8 cellular contexts compared by ENCODE assay signal in genomic region chr12:52865090-52865944, GRCh38. TPM values are rescaled to one million over a fixed set of nuclear protein-coding genes. Genes with fewer than 3 reads are reported as not detected.
DNase-seq lines count a peak whose midpoint lies in the region; ATAC-seq and TF ChIP-seq lines count a peak whose summit lies in the region.

No MANE protein-coding gene starts in this region.

- H3K9me3 ChIP-seq in Caco-2, result no peaks in the 10 kb centered on the region
- no peaks in the 10 kb centered on the region for H3K9me3 ChIP-seq in HEK293 (ENCODE audit: control insufficient read depth, insufficient read depth, low read depth, low read length)
- no peaks in the 10 kb centered on the region for H3K9me3 ChIP-seq in stomach

- H3K4me3 ChIP-seq in Caco-2 (ENCODE audit: low read depth, low read length) (no peak overlapping the region), HEK293 (ENCODE audit: low read depth, low read length) (no peak overlapping the region), stomach (no peak overlapping the region)

- no peak for TF ChIP-seq POLR2A in stomach (IDR thresholded peaks at IDR 0.05)

- intact Hi-C loops in Caco-2 (cut with micrococcal nuclease; ENCODE audit: unreplicated experiment) (loop anchor here (1.0 to 2.0 kb wide), 4 partner anchors 39 to 282 kb away; no protein-coding TSS in a partner anchor), stomach (cut with DNase I; ENCODE audit: low total_unique reads) (loop anchor here (5.0 kb wide), 1 partner anchor 493 kb away; no protein-coding TSS in a partner anchor)

- ATAC-seq in GM18909 (IDR thresholded peaks at IDR 0.05; ENCODE audit: poor library complexity, unreplicated experiment) (no peak), HG03045 (IDR thresholded peaks at IDR 0.05; ENCODE audit: unreplicated experiment) (no peak)

- no peaks in the 10 kb centered on the region for H3K36me3 Mint-ChIP-seq in Caco-2 (ENCODE audit: insufficient read depth, unreplicated experiment)

- no peaks in the 10 kb centered on the region for H3K27me3 Mint-ChIP-seq in Caco-2 (ENCODE audit: insufficient read depth, unreplicated experiment)

- H3K36me3 ChIP-seq in Caco-2 (ENCODE audit: control insufficient read depth, insufficient read depth, low read length), result no peaks in the 10 kb centered on the region
- no peaks in the 10 kb centered on the region for H3K36me3 ChIP-seq in HEK293 (ENCODE audit: control insufficient read depth in 2 of 2, insufficient read depth in 1 of 2, low read length in 2 of 2)
- no peaks in the 10 kb centered on the region for H3K36me3 ChIP-seq in stomach

- H3K4me3 Mint-ChIP-seq in Caco-2 (ENCODE audit: unreplicated experiment), result no peak overlapping the region

- H3K27me3 ChIP-seq in Caco-2 (replicated peaks; ENCODE audit: control insufficient read depth, insufficient read depth, low read length) (no peaks in the 10 kb centered on the region), stomach (no peaks in the 10 kb centered on the region)

- in situ Hi-C loops in T47D (cut with HindIII; ENCODE audit: low pct_unique_long_range_greater_than_20kb, low sequenced_read_pairs), result no loop called here

- BruUV-seq in Caco-2 (replicated peaks; lab: Mats Ljungman, UMichigan), result no TSS peak

- TF ChIP-seq CTCF in Caco-2 (IDR thresholded peaks at IDR 0.05; ENCODE audit: insufficient read depth in 1 of 2, low read depth in 1 of 2, low read length in 1 of 2, severe bottlenecking in 1 of 2, unreplicated experiment in 1 of 2), result peak; percentile 89 to 93
- peak; percentile 68; the same call in 1 of the 2 replicates for TF ChIP-seq CTCF in HEK293 (tag by site-specific recombination; IDR thresholded peaks at IDR 0.05)
- peak in 5 of 7 experiments; percentile 69 to 78 (median 73) for TF ChIP-seq CTCF in stomach (IDR thresholded peaks at IDR 0.05)

- DNase-seq in Caco-2 (peak; percentile 83 to 89), NCI-H82 treated with DMSO at 0.1 percent for 48 hours (lab: John Stamatoyannopoulos, UW; ENCODE audit: unreplicated experiment) (peak; percentile 34), T47D (ENCODE audit: low read depth in 1 of 2, low spot score in 1 of 2) (peak; percentile 88 to 93), kidney glomerular epithelial cell (lab: John Stamatoyannopoulos, UW) (peak; percentile 65), stomach (peak; percentile 78)

- no peak overlapping the region for H3K27ac Mint-ChIP-seq in Caco-2 (ENCODE audit: unreplicated experiment)

- TF ChIP-seq EP300 in stomach (IDR thresholded peaks at IDR 0.05), result no peak

- H3K4me1 ChIP-seq in Caco-2 (peaks cover 1% of the 10 kb centered on the region; the same call in 1 of the 2 replicates), HEK293 (ENCODE audit: control insufficient read depth, insufficient read depth, low read length) (no peaks in the 10 kb centered on the region; the same call in 1 of the 2 replicates), stomach (peaks cover 0 to 15% (median 9%) of the 10 kb centered on the region in 4 donors)

- POLR2A ChIA-PET in Caco-2 (lab: Charles Lee), result no interaction called here
- POLR2A ChIA-PET in HEK293 (lab: Yijun Ruan, JAX), result interaction anchor here (1.0 kb wide), 1 partner anchor 8 kb away, joined by 3 read pairs; no protein-coding TSS in a partner anchor

- CTCF ChIA-PET in Caco-2 (lab: Charles Lee) (interaction anchor here (0.6 to 1.6 kb wide), 20 partner anchors 9 to 721 kb away, joined by 3 to 8 read pairs (median 4); partner anchors contain the start of gene KRT4), HEK293 (lab: Yijun Ruan, JAX) (interaction anchor here (0.6 to 3.6 kb wide), 38 partner anchors 8 to 721 kb away, joined by 3 to 41 read pairs (median 4); no protein-coding TSS in a partner anchor)

- 47 to 56% (median 51%) methylated on average over 10 of the region's 10 CpGs for WGBS in stomach, 5 donors

- H3K27ac ChIP-seq in HEK293 (ENCODE audit: extremely low read depth, low read depth, low read length), result no peak overlapping the region
- H3K27ac ChIP-seq in stomach, result no peak overlapping the region

- H3K4me1 Mint-ChIP-seq in Caco-2 (ENCODE audit: low read depth, unreplicated experiment), result no peaks in the 10 kb centered on the region

- H3K9me3 Mint-ChIP-seq in Caco-2 (ENCODE audit: unreplicated experiment), result no peaks in the 10 kb centered on the region

TF ChIP-seq in HEK293, 187 proteins besides CTCF, POLR2A, EP300 and RAD21:
- TF ChIP-seq ZSCAN30 (tag by site-specific recombination; IDR thresholded peaks at IDR 0.05) (0 out of 2 replicates have a peak, but pooled peaks have one; percentile 34), ZNF645 (tag by site-specific recombination; IDR thresholded peaks at IDR 0.05) (no peak), ZNF132 (tag by site-specific recombination; IDR thresholded peaks at IDR 0.05; ENCODE audit: borderline replicate concordance) (no peak), IKZF3 (tag by site-specific recombination; IDR thresholded peaks at IDR 0.05) (peak; percentile 96), GLIS1 (tag by site-specific recombination; IDR thresholded peaks at IDR 0.05) (no peak), ZNF660 (tag by site-specific recombination; IDR thresholded peaks at IDR 0.05) (0 out of 2 replicates have a peak, but pooled peaks have one; percentile 48), ZNF654 (tag by site-specific recombination; IDR thresholded peaks at IDR 0.05; ENCODE audit: low read depth) (peak; percentile 60), ZNF600 (tag by site-specific recombination; IDR thresholded peaks at IDR 0.05) (peak; percentile 36; the same call in 1 of the 2 replicates), ZBTB17 (tag by site-specific recombination; IDR thresholded peaks at IDR 0.05) (peak; percentile 83), ZBTB20 (tag by site-specific recombination; IDR thresholded peaks at IDR 0.05) (peak; percentile 80), HOXC10 (CRISPR knock-in tag; IDR thresholded peaks at IDR 0.05) (no peak)
TF ChIP-seq in HEK293: peak in this region for 7.

RNA-seq across cellular contexts. Expression of gene KRT78, which starts 16.5 kb away (rescaled TPM):
- total RNA-seq in Caco-2 (2022), result not detected in 2 replicates
- total RNA-seq in stomach, result under 1 TPM in 1 of 5 donors, not detected in 4; 0.73 TPM
- polyA plus RNA-seq in stomach, result 10 to 100 TPM in 1 of 3 donors, under 1 TPM in 1, not detected in 1; 0.76 to 98.0 TPM

RNA-seq across cellular contexts. Expression of gene KRT79, which starts 31.2 kb away (rescaled TPM):
- total RNA-seq in Caco-2 (2022) (not detected in 2 replicates), stomach (not detected)
- under 1 TPM in 1 of 3 donors, not detected in 2; 0.15 TPM for polyA plus RNA-seq in stomach

RNA-seq across cellular contexts. Expression of gene KRT8, which starts 39.6 kb away (rescaled TPM):
- total RNA-seq in Caco-2 (2022) (3,707 and 3,725 TPM in 2 replicates), stomach (1,000 to 10,000 TPM in 1 of 5 donors, 100 to 1,000 TPM in 3, 10 to 100 TPM in 1; 71.2 to 1,740 (median 566) TPM)
- polyA plus RNA-seq in stomach, result 1,000 to 10,000 TPM in 1 of 3 donors, 100 to 1,000 TPM in 2; 361 to 1,687 (median 767) TPM

RNA-seq across cellular contexts. Expression of gene KRT4, which starts 51.4 kb away (rescaled TPM):
- 3.4 and 5.2 TPM in 2 replicates for total RNA-seq in Caco-2 (2022)
- 1 to 10 TPM in 2 of 5 donors, not detected in 3; 5.1 to 8.0 TPM for total RNA-seq in stomach
- polyA plus RNA-seq in stomach, result 1,000 to 10,000 TPM in 1 of 3 donors, 10 to 100 TPM in 1, not detected in 1; 14.4 to 2,693 TPM

Comparison
In these comparisons a context has a peak if more than half of its experiments do, and no peak if none do; other contexts are left out.
1. DNase-seq: peak in every context shown above with its lines; median percentile 90 in T47D; 86 in Caco-2; 78 in stomach; 65 in kidney glomerular epithelial cell; 34 in NCI-H82 treated with DMSO at 0.1 percent for 48 hours.